Comparison of ENCODE assay signal across 17 cellular contexts in the genomic region with DNA sequence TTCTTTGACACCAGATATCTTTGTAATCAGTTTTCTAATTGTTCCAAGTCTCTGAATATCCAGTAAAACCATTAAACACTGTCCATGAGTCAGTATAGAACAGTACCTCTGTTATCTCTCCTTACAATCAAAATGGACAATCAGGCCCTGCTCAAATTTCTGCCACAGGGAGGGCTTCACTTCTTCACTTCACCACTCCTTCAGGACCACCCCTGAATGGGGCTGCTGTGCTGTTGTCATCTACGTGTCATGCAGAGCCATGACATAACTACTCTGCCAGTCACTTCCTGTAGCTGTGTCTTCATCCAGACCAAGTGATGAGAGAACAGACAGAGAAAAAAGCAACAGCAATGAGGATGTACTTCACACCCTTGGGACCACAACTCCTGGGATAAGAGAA.
DNase-seq lines count a peak whose midpoint lies in the region; ATAC-seq and TF ChIP-seq lines count a peak whose summit lies in the region.
"Had no signal": no experiment of that assay in that cellular context is flagged by ENCODE, and none has a peak within 500 bp of the region (broad histone marks: within the 10 kb centered on the region; RNA-seq: fewer than 3 reads in every experiment).

No MANE protein-coding gene starts in this region.

- intact Hi-C loops in activated naive CD4-positive, alpha-beta T cell treated with anti-CD3 and anti-CD28 coated beads for 36 hours (cut with micrococcal nuclease) = loop anchor here (1.0 kb wide), 1 partner anchor 323 kb away; no protein-coding TSS in a partner anchor
- intact Hi-C loops in right cardiac atrium (cut with DNase I) = loop anchor here in 2 of 4 donors (2.0 to 10.0 kb wide), 2 partner anchors 322 to 324 kb away; no protein-coding TSS in a partner anchor

- no peaks in the 10 kb centered on the region for H3K9me3 ChIP-seq in RWPE2 (ENCODE audit: severe bottlenecking)
- no peaks in the 10 kb centered on the region for H3K9me3 ChIP-seq in right cardiac atrium (ENCODE audit: control insufficient read depth, low read length)
- H3K9me3 ChIP-seq: sigmoid colon had no signal

- TF ChIP-seq CTCF in RWPE2 (IDR thresholded peaks at IDR 0.05; ENCODE audit: poor library complexity, severe bottlenecking) = no peak

- peak; percentile 48 for ATAC-seq in RWPE2 (ENCODE audit: low read depth)
- peak; percentile 39 for ATAC-seq in stimulated activated memory B cell treated with anti-CD40 and anti-IgM and Interleukin-4, amounts not matched to agents 10 μg/mL and 1 μg/mL and 100 μg/mL, for 72 hours
- ATAC-seq in right cardiac atrium = no peak
- ATAC-seq in HG03378 (IDR thresholded peaks at IDR 0.05; ENCODE audit: unreplicated experiment) = no peak
- ATAC-seq: activated T-cell treated with anti-CD3 and anti-CD28 coated beads, Interleukin-2, amount 50 U/mL, for 4 hours had no signal

- no peak overlapping the region for H3K27ac Mint-ChIP-seq in activated naive CD4-positive, alpha-beta T cell treated with anti-CD3 and anti-CD28 coated beads for 36 hours
- H3K27ac Mint-ChIP-seq in stimulated activated memory B cell treated with anti-CD40 and anti-IgM and Interleukin-4, amounts not matched to agents 10 μg/mL and 1 μg/mL and 100 μg/mL, for 72 hours = no peak overlapping the region
- H3K27ac Mint-ChIP-seq: stimulated activated naive B cell treated with anti-CD40 and anti-IgM and Interleukin-4, amounts not matched to agents 10 μg/mL and 1 μg/mL and 100 μg/mL, for 72 hours had no signal

- DNase-seq in activated naive CD4-positive, alpha-beta T cell treated with anti-CD3 and anti-CD28 coated beads for 36 hours = peak; percentile 12
- no peak for DNase-seq in activated naive CD4-positive, alpha-beta T cell treated with anti-CD3 and anti-CD28 coated beads, Interleukin-2, amount 50 U/mL, for 16 hours
- DNase-seq in RWPE2 (ENCODE audit: low spot score) = no peak
- no peak for DNase-seq in epithelial cell of prostate (ENCODE audit: low read depth, low spot score)
- DNase-seq in T-helper 9 cell = no peak
- DNase-seq in right cardiac atrium = no peak
- DNase-seq: activated CD4-positive, alpha-beta T cell treated with anti-CD3 and anti-CD28 coated beads, Interleukin-2, amount 50 U/mL, for 1 hour; activated T-cell treated with anti-CD3 and anti-CD28 coated beads, Interleukin-2, amount 50 U/mL, for 4 hours; GF-D8; NCI-H2081; NCI-H774; sigmoid colon; stimulated activated naive B cell treated with anti-CD40 and anti-IgM and Interleukin-4, amounts not matched to agents 10 μg/mL and 1 μg/mL and 100 μg/mL, for 72 hours had no signal

- H3K36me3 Mint-ChIP-seq in activated naive CD4-positive, alpha-beta T cell treated with anti-CD3 and anti-CD28 coated beads for 36 hours (ENCODE audit: low read depth) = no peaks in the 10 kb centered on the region
- H3K36me3 Mint-ChIP-seq in stimulated activated memory B cell treated with anti-CD40 and anti-IgM and Interleukin-4, amounts not matched to agents 10 μg/mL and 1 μg/mL and 100 μg/mL, for 72 hours = peaks cover 7% of the 10 kb centered on the region

- no peaks in the 10 kb centered on the region for H3K27me3 Mint-ChIP-seq in activated naive CD4-positive, alpha-beta T cell treated with anti-CD3 and anti-CD28 coated beads for 36 hours (ENCODE audit: low read depth)
- no peaks in the 10 kb centered on the region for H3K27me3 Mint-ChIP-seq in stimulated activated memory B cell treated with anti-CD40 and anti-IgM and Interleukin-4, amounts not matched to agents 10 μg/mL and 1 μg/mL and 100 μg/mL, for 72 hours
- H3K27me3 Mint-ChIP-seq: stimulated activated naive B cell treated with anti-CD40 and anti-IgM and Interleukin-4, amounts not matched to agents 10 μg/mL and 1 μg/mL and 100 μg/mL, for 72 hours had no signal

- H3K4me3 ChIP-seq in RWPE2 (ENCODE audit: severe bottlenecking) (no peak overlapping the region), right cardiac atrium (ENCODE audit: low read length) (no peak overlapping the region)
- H3K4me3 ChIP-seq: coronary artery, esophagus muscularis mucosa, sigmoid colon had no signal

- H3K4me3 Mint-ChIP-seq in activated naive CD4-positive, alpha-beta T cell treated with anti-CD3 and anti-CD28 coated beads for 36 hours = no peak overlapping the region
- H3K4me3 Mint-ChIP-seq in stimulated activated memory B cell treated with anti-CD40 and anti-IgM and Interleukin-4, amounts not matched to agents 10 μg/mL and 1 μg/mL and 100 μg/mL, for 72 hours = no peak overlapping the region
- H3K4me3 Mint-ChIP-seq: activated T-cell treated with anti-CD3 and anti-CD28 coated beads, Interleukin-2, amount 50 U/mL, for 4 hours; stimulated activated naive B cell treated with anti-CD40 and anti-IgM and Interleukin-4, amounts not matched to agents 10 μg/mL and 1 μg/mL and 100 μg/mL, for 72 hours had no signal

- 93% methylated on average over 1 of the region's 1 CpG for WGBS in right cardiac atrium

- peaks cover 3% of the 10 kb centered on the region for H3K9me3 Mint-ChIP-seq in activated naive CD4-positive, alpha-beta T cell treated with anti-CD3 and anti-CD28 coated beads for 36 hours
- peaks cover 6% of the 10 kb centered on the region for H3K9me3 Mint-ChIP-seq in stimulated activated memory B cell treated with anti-CD40 and anti-IgM and Interleukin-4, amounts not matched to agents 10 μg/mL and 1 μg/mL and 100 μg/mL, for 72 hours

- H3K36me3 ChIP-seq in RWPE2 (ENCODE audit: low read depth) = peaks cover 40% of the 10 kb centered on the region
- H3K36me3 ChIP-seq: esophagus muscularis mucosa, sigmoid colon had no signal

- CTCF ChIA-PET in activated naive CD4-positive, alpha-beta T cell treated with anti-CD3 and anti-CD28 coated beads for 36 hours (lab: Charles Lee) = interaction anchor here (0.6 to 2.6 kb wide), 5 partner anchors 17 to 324 kb away, joined by 3 to 22 read pairs (median 3); no protein-coding TSS in a partner anchor

- peaks cover 27% of the 10 kb centered on the region for H3K4me1 ChIP-seq in RWPE2 (ENCODE audit: insufficient read depth, poor library complexity, severe bottlenecking)
- H3K4me1 ChIP-seq in right cardiac atrium (ENCODE audit: control insufficient read depth, insufficient read depth, low read length) = no peaks in the 10 kb centered on the region
- H3K4me1 ChIP-seq: esophagus muscularis mucosa, sigmoid colon had no signal

- H3K27me3 ChIP-seq in RWPE2 (ENCODE audit: insufficient read depth, poor library complexity, severe bottlenecking) (no peaks in the 10 kb centered on the region), right cardiac atrium (ENCODE audit: control insufficient read depth, insufficient read depth) (no peaks in the 10 kb centered on the region)
- H3K27me3 ChIP-seq: esophagus muscularis mucosa, sigmoid colon had no signal

- no peaks in the 10 kb centered on the region for H3K4me1 Mint-ChIP-seq in activated naive CD4-positive, alpha-beta T cell treated with anti-CD3 and anti-CD28 coated beads for 36 hours (ENCODE audit: low read depth)
- H3K4me1 Mint-ChIP-seq in stimulated activated memory B cell treated with anti-CD40 and anti-IgM and Interleukin-4, amounts not matched to agents 10 μg/mL and 1 μg/mL and 100 μg/mL, for 72 hours = no peaks in the 10 kb centered on the region
- H3K4me1 Mint-ChIP-seq: stimulated activated naive B cell treated with anti-CD40 and anti-IgM and Interleukin-4, amounts not matched to agents 10 μg/mL and 1 μg/mL and 100 μg/mL, for 72 hours had no signal

- peak overlapping the region; percentile 18 for H3K27ac ChIP-seq in RWPE2 (ENCODE audit: poor library complexity, severe bottlenecking)
- H3K27ac ChIP-seq in epithelial cell of prostate = peak overlapping the region; percentile 38
- H3K27ac ChIP-seq in right cardiac atrium (ENCODE audit: low read length) = no peak overlapping the region
- H3K27ac ChIP-seq: coronary artery, esophagus muscularis mucosa, sigmoid colon had no signal

Comparison
In these comparisons a context has a peak if more than half of its experiments do, and no peak if none do; other contexts are left out.
1. ATAC-seq: peak in RWPE2 (single experiment) and stimulated activated memory B cell treated with anti-CD40 and anti-IgM and Interleukin-4, amounts not matched to agents 10 μg/mL and 1 μg/mL and 100 μg/mL, for 72 hours (single experiment); none in right cardiac atrium (0 of 2) and HG03378 (single experiment).